Comparison of ENCODE assay signal across 10 cellular contexts in the genomic region with DNA sequence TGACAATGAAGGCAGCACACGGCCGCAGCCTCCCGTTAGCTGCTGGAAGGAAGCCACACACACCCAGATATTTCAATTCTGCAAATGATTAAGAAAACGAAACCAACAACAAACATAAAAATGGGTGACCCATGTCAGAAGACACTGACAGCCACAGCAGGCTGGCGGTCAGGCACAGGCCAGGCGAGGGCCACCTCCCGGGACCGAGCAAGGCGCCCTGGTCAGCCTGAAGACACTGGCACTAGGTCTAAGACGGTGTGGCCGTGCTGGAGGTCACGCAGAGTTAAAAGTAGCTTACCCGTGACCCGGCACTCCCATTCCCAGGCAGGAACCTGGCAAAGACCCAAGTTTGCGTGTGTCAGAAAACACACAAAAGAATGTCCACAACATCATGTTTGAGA.
DNase-seq lines count a peak whose midpoint lies in the region; ATAC-seq, FAIRE-seq and TF ChIP-seq lines count a peak whose summit lies in the region.
"Had no signal": no experiment of that assay in that cellular context is flagged by ENCODE, and none has a peak within 500 bp of the region (broad histone marks: within the 10 kb centered on the region; RNA-seq: fewer than 3 reads in every experiment).

No MANE protein-coding gene starts in this region.

- peak overlapping the region in 1 of 2 donors; percentile 47 for H3K9ac ChIP-seq in kidney (ENCODE audit: low read length in 2 of 2)

- H3K27me3 Mint-ChIP-seq in activated naive CD8-positive, alpha-beta T cell treated with anti-CD3 and anti-CD28 coated beads, Interleukin-2, amount 10 ng/mL, durations not matched to agents 7 days and 5 days: no peaks in the 10 kb centered on the region

- no peak for TF ChIP-seq POLR2A in suprapubic skin (IDR thresholded peaks at IDR 0.05)

- H3K27ac ChIP-seq in kidney (ENCODE audit: low read depth in 2 of 2, low read length in 2 of 2) (peak overlapping the region in 1 of 2 donors; percentile 59), suprapubic skin (peak overlapping the region; percentile 34)
- H3K27ac ChIP-seq: 22Rv1, PC-9 had no signal

- peaks cover 4 to 9% of the 10 kb centered on the region in 2 donors for H3K4me1 ChIP-seq in kidney (ENCODE audit: control insufficient read depth in 1 of 2, insufficient read depth in 1 of 2, low read depth in 1 of 2, low read length in 2 of 2)
- H3K4me1 ChIP-seq in suprapubic skin: peaks cover 39% of the 10 kb centered on the region

- no peak for FAIRE-seq in kidney (lab: Jason Lieb, UNC)
- no peak for FAIRE-seq in D721Med (lab: Jason Lieb, UNC)

- peak overlapping the region; percentile 94 for H3K27ac Mint-ChIP-seq in activated naive CD8-positive, alpha-beta T cell treated with anti-CD3 and anti-CD28 coated beads, Interleukin-2, amount 10 ng/mL, durations not matched to agents 7 days and 5 days

- TF ChIP-seq CTCF in kidney (IDR thresholded peaks at IDR 0.05; ENCODE audit: borderline replicate concordance, extremely low read depth, insufficient read depth) (no peak), suprapubic skin (IDR thresholded peaks at IDR 0.05) (no peak), D721Med (IDR thresholded peaks at IDR 0.05; ENCODE audit: insufficient read depth, missing control alignments) (no peak)

- intact Hi-C loops in kidney (cut with DNase I): no loop called here

- H3K9me3 ChIP-seq in kidney (ENCODE audit: control insufficient read depth in 1 of 2, low read length in 2 of 2) (no peaks in the 10 kb centered on the region), suprapubic skin (no peaks in the 10 kb centered on the region)

- H3K27me3 ChIP-seq in suprapubic skin: no peaks in the 10 kb centered on the region

- TF ChIP-seq EP300 in suprapubic skin (IDR thresholded peaks at IDR 0.05): no peak

- POLR2A ChIA-PET in activated naive CD8-positive, alpha-beta T cell treated with anti-CD3 and anti-CD28 coated beads, Interleukin-2, amount 10 ng/mL, durations not matched to agents 7 days and 5 days (lab: Charles Lee): interaction anchor here (0.6 to 1.0 kb wide), 5 partner anchors 20 to 82 kb away, joined by 3 to 5 read pairs (median 3); partner anchors contain the start of gene HDAC4

- H3K4me3 Mint-ChIP-seq in activated naive CD8-positive, alpha-beta T cell treated with anti-CD3 and anti-CD28 coated beads, Interleukin-2, amount 10 ng/mL, durations not matched to agents 7 days and 5 days: peak overlapping the region; percentile 84

- ATAC-seq in activated naive CD8-positive, alpha-beta T cell treated with anti-CD3 and anti-CD28 coated beads, Interleukin-2, amount 10 ng/mL, durations not matched to agents 7 days and 5 days (ENCODE audit: low read depth): no peak

- peaks cover 34% of the 10 kb centered on the region for H3K36me3 Mint-ChIP-seq in activated naive CD8-positive, alpha-beta T cell treated with anti-CD3 and anti-CD28 coated beads, Interleukin-2, amount 10 ng/mL, durations not matched to agents 7 days and 5 days

- H3K4me3 ChIP-seq in kidney (ENCODE audit: low read length in 2 of 2): peak overlapping the region; percentile 36 to 48
- peak overlapping the region; percentile 29 for H3K4me3 ChIP-seq in suprapubic skin
- H3K4me3 ChIP-seq: PC-9 had no signal

- WGBS in suprapubic skin: 35% methylated on average over 15 of the region's 15 CpGs

- DNase-seq in DMS53 (lab: John Stamatoyannopoulos, UW) (peak; percentile 31), DMS53 treated with DMSO at 0.1 percent for 48 hours (lab: John Stamatoyannopoulos, UW; ENCODE audit: unreplicated experiment) (no peak), kidney (peak; percentile 89), suprapubic skin (ENCODE audit: low spot score in 2 of 2) (peak; percentile 77 to 81), NCI-H1694 treated with DMSO at 0.1 percent for 48 hours (lab: John Stamatoyannopoulos, UW) (no peak), D721Med (ENCODE audit: insufficient read length, low spot score) (no peak), cortex of kidney (lab: John Stamatoyannopoulos, UW) (no peak)
- DNase-seq in activated naive CD8-positive, alpha-beta T cell treated with anti-CD3 and anti-CD28 coated beads, Interleukin-2, amount 10 ng/mL, durations not matched to agents 7 days and 5 days: peak; percentile 45

- H3K4me1 Mint-ChIP-seq in activated naive CD8-positive, alpha-beta T cell treated with anti-CD3 and anti-CD28 coated beads, Interleukin-2, amount 10 ng/mL, durations not matched to agents 7 days and 5 days: peaks cover 50% of the 10 kb centered on the region

- no peaks in the 10 kb centered on the region for H3K36me3 ChIP-seq in kidney (ENCODE audit: control insufficient read depth in 1 of 2, insufficient read depth in 2 of 2, low read length in 2 of 2)
- no peaks in the 10 kb centered on the region for H3K36me3 ChIP-seq in suprapubic skin

- peaks cover 2% of the 10 kb centered on the region for H3K9me3 Mint-ChIP-seq in activated naive CD8-positive, alpha-beta T cell treated with anti-CD3 and anti-CD28 coated beads, Interleukin-2, amount 10 ng/mL, durations not matched to agents 7 days and 5 days

Comparison
In these comparisons a context has a peak if more than half of its experiments do, and no peak if none do; other contexts are left out.
1. DNase-seq: peak in DMS53 (single experiment), activated naive CD8-positive, alpha-beta T cell treated with anti-CD3 and anti-CD28 coated beads, Interleukin-2, amount 10 ng/mL, durations not matched to agents 7 days and 5 days (single experiment), kidney (single experiment) and suprapubic skin (2 of 2); none in DMS53 treated with DMSO at 0.1 percent for 48 hours (single experiment), NCI-H1694 treated with DMSO at 0.1 percent for 48 hours (single experiment), D721Med (single experiment) and cortex of kidney (single experiment).